In the genomic region with DNA sequence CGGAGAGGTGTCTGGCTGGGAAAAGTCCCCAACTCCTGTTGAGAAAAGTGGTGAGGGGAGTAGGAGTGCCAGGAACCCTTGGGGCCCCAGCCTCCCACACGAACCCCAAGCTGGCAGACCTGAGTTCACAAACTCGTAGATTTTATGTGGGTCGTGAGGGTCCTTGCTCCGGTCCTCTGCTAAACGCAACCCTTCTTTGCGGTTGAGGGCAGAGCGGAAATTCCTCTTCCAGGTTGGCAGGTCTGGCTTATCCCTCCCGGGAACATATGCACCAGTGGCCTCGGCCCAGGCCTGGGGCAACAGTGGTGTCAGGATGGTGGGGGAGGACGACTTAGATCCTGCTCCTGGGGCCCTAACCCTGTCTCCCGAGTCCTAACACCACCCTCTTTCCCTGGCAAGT, we compare ENCODE assay signal across 1 cellular context.
TF ChIP-seq lines count a peak whose summit lies in the region.

No MANE protein-coding gene starts in this region.

TF ChIP-seq in H1, 55 proteins besides CTCF, POLR2A, EP300 and RAD21:
- TF ChIP-seq MAFK (IDR thresholded peaks at IDR 0.05; ENCODE audit: low read depth, low read length) = no peak
- no peak for TF ChIP-seq MAX (IDR thresholded peaks at IDR 0.05)
- TF ChIP-seq CHD1 (IDR thresholded peaks at IDR 0.05; ENCODE audit: low read depth, low read length) = no peak
- TF ChIP-seq RFX5 (IDR thresholded peaks at IDR 0.05; ENCODE audit: borderline replicate concordance, low read depth, low read length) = no peak
- no peak for TF ChIP-seq EGR1 (IDR thresholded peaks at IDR 0.05; ENCODE audit: borderline replicate concordance, low read depth, low read length)
- TF ChIP-seq POLR2AphosphoS5 (IDR thresholded peaks at IDR 0.05; ENCODE audit: low read depth, low read length) = no peak
- TF ChIP-seq, protein P1, sequence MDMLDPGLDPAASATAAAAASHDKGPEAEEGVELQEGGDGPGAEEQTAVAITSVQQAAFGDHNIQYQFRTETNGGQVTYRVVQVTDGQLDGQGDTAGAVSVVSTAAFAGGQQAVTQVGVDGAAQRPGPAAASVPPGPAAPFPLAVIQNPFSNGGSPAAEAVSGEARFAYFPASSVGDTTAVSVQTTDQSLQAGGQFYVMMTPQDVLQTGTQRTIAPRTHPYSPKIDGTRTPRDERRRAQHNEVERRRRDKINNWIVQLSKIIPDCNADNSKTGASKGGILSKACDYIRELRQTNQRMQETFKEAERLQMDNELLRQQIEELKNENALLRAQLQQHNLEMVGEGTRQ (IDR thresholded peaks at IDR 0.05; ENCODE audit: low read length) = no peak
- TF ChIP-seq SIRT6 (IDR thresholded peaks at IDR 0.05; ENCODE audit: low read length) = no peak
- no peak for TF ChIP-seq NANOG (IDR thresholded peaks at IDR 0.05; ENCODE audit: insufficient read depth, low read depth, low read length, poor library complexity, severe bottlenecking)
- TF ChIP-seq POU5F1 (IDR thresholded peaks at IDR 0.05; ENCODE audit: low read depth, low read length) = no peak
- TF ChIP-seq TCF12 (IDR thresholded peaks at IDR 0.05; ENCODE audit: low read depth, low read length) = no peak
- TF ChIP-seq SP2 (IDR thresholded peaks at IDR 0.05; ENCODE audit: low read length) = no peak
TF ChIP-seq in H1: peak in this region for 0.
